In genomic region chr2:109342890-109343289, GRCh38 we compare ENCODE assay signal across 17 cellular contexts.
DNase-seq lines count a peak whose midpoint lies in the region; ATAC-seq and TF ChIP-seq lines count a peak whose summit lies in the region.
"Had no signal": no experiment of that assay in that cellular context is flagged by ENCODE, and none has a peak within 500 bp of the region (broad histone marks: within the 10 kb centered on the region; RNA-seq: fewer than 3 reads in every experiment).

No MANE protein-coding gene starts in this region.

- H3K27me3 Mint-ChIP-seq in chondrocyte (ENCODE audit: low read depth) (no peaks in the 10 kb centered on the region), osteocyte (ENCODE audit: unreplicated experiment) (no peaks in the 10 kb centered on the region)

- ATAC-seq in heart left ventricle: no peak
- ATAC-seq: CD8-positive, alpha-beta T cell; GM12878; HCT116 had no signal

- no peaks in the 10 kb centered on the region for H3K27me3 ChIP-seq in right atrium auricular region
- no peaks in the 10 kb centered on the region for H3K27me3 ChIP-seq in heart left ventricle

- peak overlapping the region; percentile 30 for H3K27ac Mint-ChIP-seq in chondrocyte (ENCODE audit: unreplicated experiment)
- H3K27ac Mint-ChIP-seq in osteocyte (ENCODE audit: unreplicated experiment): no peak overlapping the region
- H3K27ac Mint-ChIP-seq: CD8-positive, alpha-beta T cell had no signal

- WGBS in heart left ventricle, 4 donors: 93 to 98% (median 96%) methylated on average over 6 of the region's 6 CpGs

- H3K4me3 Mint-ChIP-seq in chondrocyte (ENCODE audit: unreplicated experiment) (no peak overlapping the region), osteocyte (ENCODE audit: unreplicated experiment) (no peak overlapping the region)
- H3K4me3 Mint-ChIP-seq: CD8-positive, alpha-beta T cell had no signal

- TF ChIP-seq CTCF in right atrium auricular region (IDR thresholded peaks at IDR 0.05) (no peak), heart left ventricle (IDR thresholded peaks at IDR 0.05) (no peak), chondrocyte (IDR thresholded peaks at IDR 0.05) (no peak), osteocyte (IDR thresholded peaks at IDR 0.05) (no peak)

- H3K27ac ChIP-seq in right atrium auricular region (no peak overlapping the region), heart left ventricle (no peak overlapping the region)
- H3K27ac ChIP-seq: C4-2B, GM23248, HL-60 had no signal

- H3K4me1 ChIP-seq in right atrium auricular region: no peaks in the 10 kb centered on the region
- peaks cover 0 to 7% (median 0%) of the 10 kb centered on the region in 12 donors for H3K4me1 ChIP-seq in heart left ventricle
- H3K4me1 ChIP-seq: Caco-2 had no signal

- H3K36me3 ChIP-seq in right atrium auricular region (no peaks in the 10 kb centered on the region), heart left ventricle (no peaks in the 10 kb centered on the region)

- H3K9me3 Mint-ChIP-seq in chondrocyte (ENCODE audit: low read depth) (no peaks in the 10 kb centered on the region), osteocyte (ENCODE audit: unreplicated experiment) (no peaks in the 10 kb centered on the region)
- H3K9me3 Mint-ChIP-seq: CD8-positive, alpha-beta T cell had no signal

- H3K4me1 Mint-ChIP-seq in chondrocyte (ENCODE audit: low read depth) (peaks cover 75% of the 10 kb centered on the region), osteocyte (ENCODE audit: unreplicated experiment) (peaks cover 73% of the 10 kb centered on the region)

- H3K9me3 ChIP-seq in right atrium auricular region (no peaks in the 10 kb centered on the region), heart left ventricle (no peaks in the 10 kb centered on the region)
- H3K9me3 ChIP-seq: Caco-2 had no signal

- no peak for TF ChIP-seq POLR2A in heart left ventricle (IDR thresholded peaks at IDR 0.05)

- DNase-seq in right atrium auricular region (ENCODE audit: low spot score) (peak; percentile 28), heart left ventricle (no peak), NCI-H82 (lab: John Stamatoyannopoulos, UW) (peak; percentile 94), chondrocyte (ENCODE audit: low spot score) (no peak), osteocyte (ENCODE audit: extremely low spot score, unreplicated experiment) (peak; percentile 59), NCI-H2227 (lab: John Stamatoyannopoulos, UW; ENCODE audit: unreplicated experiment) (no peak), epidermal melanocyte (ENCODE audit: insufficient read length, low spot score) (no peak), DMS114 treated with DMSO at 0.1 percent for 48 hours (lab: John Stamatoyannopoulos, UW; ENCODE audit: unreplicated experiment) (no peak)
- DNase-seq: ACHN; Caco-2; CD8-positive, alpha-beta T cell; DMS 273 treated with DMSO at 0.1 percent for 48 hours; GM23248 had no signal

- H3K4me3 ChIP-seq in right atrium auricular region: no peak overlapping the region
- H3K4me3 ChIP-seq in heart left ventricle: no peak overlapping the region
- H3K4me3 ChIP-seq: GM12878, GM23248 had no signal

- peaks cover 11% of the 10 kb centered on the region for H3K36me3 Mint-ChIP-seq in chondrocyte (ENCODE audit: low read depth)
- peaks cover 10% of the 10 kb centered on the region for H3K36me3 Mint-ChIP-seq in osteocyte (ENCODE audit: unreplicated experiment)
- H3K36me3 Mint-ChIP-seq: CD8-positive, alpha-beta T cell had no signal

- intact Hi-C loops in heart left ventricle (cut with DNase I): loop anchor here in 1 of 10 donors (10.0 kb wide), 1 partner anchor 142 kb away; no protein-coding TSS in a partner anchor

Comparison
In these comparisons a context has a peak if more than half of its experiments do, and no peak if none do; other contexts are left out.
1. DNase-seq: peak in right atrium auricular region (single experiment), NCI-H82 (single experiment) and osteocyte (single experiment); none in heart left ventricle (0 of 5), chondrocyte (single experiment), NCI-H2227 (single experiment), epidermal melanocyte (single experiment) and DMS114 treated with DMSO at 0.1 percent for 48 hours (single experiment).